1 cellular context compared by ENCODE assay signal in genomic region chr2:20575414-20575813, GRCh38.
A peak's percentile ranks its signal among the peaks of the same experiment; 100 is the strongest.
TF ChIP-seq lines count a peak whose summit lies in the region.

No MANE protein-coding gene starts in this region.

TF ChIP-seq in HepG2, 621 proteins besides CTCF, POLR2A, EP300 and RAD21:
- TF ChIP-seq FOXP4 (CRISPR knock-in tag; IDR thresholded peaks at IDR 0.05) (no peak), ZNF687 (CRISPR knock-in tag; IDR thresholded peaks at IDR 0.05) (peak; percentile 37; the same call in 1 of the 2 replicates), ZSCAN25 (CRISPR knock-in tag; IDR thresholded peaks at IDR 0.05) (no peak), ZFX (CRISPR knock-in tag; IDR thresholded peaks at IDR 0.05; ENCODE audit: low read depth) (peak; percentile 6; the same call in 1 of the 2 replicates), ZNF33A (CRISPR knock-in tag; IDR thresholded peaks at IDR 0.05; ENCODE audit: borderline replicate concordance) (no peak), ZNF414 (CRISPR knock-in tag; IDR thresholded peaks at IDR 0.05) (no peak)
